26 cellular contexts compared by ENCODE assay signal in the genomic region with DNA sequence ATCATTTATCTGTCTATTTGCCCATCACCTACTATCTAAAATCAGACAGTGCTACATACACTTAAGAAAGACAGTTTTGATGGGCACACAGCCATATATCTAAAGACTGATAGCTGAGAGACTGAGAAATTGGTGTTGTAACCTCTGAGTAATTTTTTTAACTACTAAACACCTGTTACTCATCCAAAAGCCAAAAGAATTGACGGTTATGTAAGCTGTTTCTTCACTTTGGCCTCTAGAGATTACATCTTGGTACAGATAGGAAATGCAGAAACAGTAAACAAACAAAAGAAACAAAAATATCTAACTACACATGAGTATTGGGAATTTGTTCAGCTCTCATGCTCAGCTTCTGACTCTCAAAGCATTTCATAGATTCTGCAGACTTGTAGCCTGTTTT.
"Had no signal": no experiment of that assay in that cellular context is flagged by ENCODE, and none has a peak within 500 bp of the region (broad histone marks: within the 10 kb centered on the region; RNA-seq: fewer than 3 reads in every experiment).

No MANE protein-coding gene starts in this region.

- DNase-seq: activated CD4-positive, alpha-beta T cell treated with anti-CD3 and anti-CD28 coated beads for 4 hours; activated CD4-positive, alpha-beta T cell treated with anti-CD3 and anti-CD28 coated beads, Interleukin-2, amount 50 U/mL, for 4 hours; activated naive CD4-positive, alpha-beta T cell; activated T-cell treated with anti-CD3 and anti-CD28 coated beads for 4 hours; activated T-cell treated with anti-CD3 and anti-CD28 coated beads, Interleukin-2, amount 50 U/mL, for 72 hours; aorta; body of pancreas; dorsolateral prefrontal cortex; effector memory CD4-positive, alpha-beta T cell; erythroblast; left ventricle myocardium inferior; nephron progenitor cell; pancreas; retina; spleen; stimulated activated naive CD4-positive, alpha-beta T cell; tibial artery; upper lobe of right lung had no signal

- H3K27me3 ChIP-seq: body of pancreas, dorsolateral prefrontal cortex, foreskin keratinocyte, pancreas, spleen, suprapubic skin, tibial artery had no signal

- H3K27ac ChIP-seq: body of pancreas, coronary artery, dorsolateral prefrontal cortex, foreskin keratinocyte, pancreas, prostate gland, spleen, suprapubic skin, tibial artery, upper lobe of right lung, VCaP had no signal

- H3K9me3 ChIP-seq: body of pancreas, left ventricle myocardium inferior, pancreas, prostate gland, spleen, suprapubic skin, tibial artery, upper lobe of right lung had no signal

- FAIRE-seq: islet of Langerhans, pancreas, TTC549 had no signal

- ATAC-seq: activated naive CD4-positive, alpha-beta T cell treated with anti-CD3 and anti-CD28 coated beads, Interleukin-2, amount 50 U/mL, for 72 hours; activated T-cell treated with anti-CD3 and anti-CD28 coated beads, Interleukin-2, amount 50 U/mL, for 72 hours; body of pancreas; foreskin keratinocyte; pancreas; upper lobe of right lung had no signal

- H3K4me1 ChIP-seq: body of pancreas, foreskin keratinocyte, pancreas, prostate gland, spleen, tibial artery, upper lobe of right lung had no signal

- H3K4me3 ChIP-seq: body of pancreas, coronary artery, dorsolateral prefrontal cortex, left ventricle myocardium inferior, pancreas, prostate gland, spleen, suprapubic skin, tibial artery, upper lobe of right lung had no signal

- H3K36me3 ChIP-seq: left ventricle myocardium inferior, pancreas, prostate gland, spleen, suprapubic skin, tibial artery, upper lobe of right lung had no signal
